Comparison of ENCODE assay signal across 1 cellular context in the genomic region with DNA sequence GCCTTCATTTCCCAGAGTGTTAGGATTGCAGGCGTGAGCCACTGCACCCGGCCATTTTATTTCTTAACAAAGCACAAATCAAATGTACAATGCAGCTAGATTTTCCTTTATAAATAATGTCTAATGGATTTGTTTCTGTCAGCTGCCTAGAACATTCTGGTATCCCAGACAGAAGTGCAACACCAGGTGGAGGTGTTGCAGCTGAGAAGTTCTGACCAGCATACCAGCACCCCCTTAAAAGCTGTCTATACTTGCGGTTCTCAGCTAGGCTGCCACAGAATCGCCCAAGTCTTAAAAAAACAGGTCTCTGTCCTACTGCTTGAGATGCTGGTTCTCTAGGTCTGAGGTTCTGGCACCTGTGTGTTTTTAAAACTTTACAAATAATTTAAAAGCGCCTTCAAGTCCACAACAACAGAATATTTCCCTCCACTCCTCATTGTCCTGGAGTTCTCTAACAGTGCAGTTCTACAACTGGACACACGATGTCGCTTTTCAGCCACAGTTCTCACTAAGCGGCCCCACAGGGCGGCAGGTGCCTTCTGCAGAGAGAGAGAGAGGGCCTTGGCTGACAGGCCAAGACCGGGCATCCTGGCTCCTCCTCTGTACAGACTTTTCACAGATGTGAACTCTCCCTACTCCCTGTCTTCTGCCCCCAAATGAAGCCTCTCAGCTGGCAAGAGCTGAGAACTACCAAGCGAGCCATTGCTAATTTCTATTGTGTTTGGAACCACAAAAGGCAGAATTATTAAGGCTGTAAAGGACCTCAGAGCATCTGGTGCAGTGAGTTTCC.
A peak's percentile ranks its signal among the peaks of the same experiment; 100 is the strongest.
TF ChIP-seq lines count a peak whose summit lies in the region.

No MANE protein-coding gene starts in this region.

TF ChIP-seq in HepG2, 621 proteins besides CTCF, POLR2A, EP300 and RAD21 (continued from another document and continues in another):
- TF ChIP-seq ASH2L (IDR thresholded peaks at IDR 0.05; ENCODE audit: insufficient read length, low read depth, low read length) (no peak), SOX6 (IDR thresholded peaks at IDR 0.05) (no peak), SOX6 (CRISPR knock-in tag; IDR thresholded peaks at IDR 0.05) (no peak; the same call in 1 of the 2 replicates), ZNF776 (CRISPR knock-in tag; IDR thresholded peaks at IDR 0.05) (no peak), PPARG (CRISPR knock-in tag; conservative IDR thresholded peaks at IDR 0.05) (no peak; the same call in 1 of the 2 replicates), DR1 (CRISPR knock-in tag; IDR thresholded peaks at IDR 0.05) (no peak), KLF6 (CRISPR knock-in tag; IDR thresholded peaks at IDR 0.05) (peak; percentile 59; the same call in 1 of the 2 replicates), ZNF367 (CRISPR knock-in tag; IDR thresholded peaks at IDR 0.05; ENCODE audit: borderline replicate concordance) (no peak), YEATS4 (CRISPR knock-in tag; IDR thresholded peaks at IDR 0.05; ENCODE audit: borderline replicate concordance) (no peak), HNF4G (IDR thresholded peaks at IDR 0.05; ENCODE audit: borderline replicate concordance, low read depth, low read length) (no peak), HNF4G (CRISPR knock-in tag; IDR thresholded peaks at IDR 0.05; ENCODE audit: borderline replicate concordance, low read depth) (no peak), REL (CRISPR knock-in tag; conservative IDR thresholded peaks at IDR 0.05) (no peak), ZNF136 (CRISPR knock-in tag; IDR thresholded peaks at IDR 0.05; ENCODE audit: low read depth) (0 out of 2 replicates have a peak, but pooled peaks have one; percentile 42), IKZF1 (IDR thresholded peaks at IDR 0.05) (no peak), ISX (CRISPR knock-in tag; conservative IDR thresholded peaks at IDR 0.05) (no peak), RELA (CRISPR knock-in tag; IDR thresholded peaks at IDR 0.05) (no peak), ZNF430 (CRISPR knock-in tag; IDR thresholded peaks at IDR 0.05) (no peak), SMARCE1 (IDR thresholded peaks at IDR 0.05; ENCODE audit: borderline replicate concordance) (no peak), SP4 (CRISPR knock-in tag; IDR thresholded peaks at IDR 0.05) (no peak), NFE2L2 (IDR thresholded peaks at IDR 0.05; ENCODE audit: low read length) (no peak), MIXL1 (CRISPR knock-in tag; IDR thresholded peaks at IDR 0.05) (peak; percentile 66; the same call in 1 of the 2 replicates), SAFB2 (CRISPR knock-in tag; IDR thresholded peaks at IDR 0.05; ENCODE audit: borderline replicate concordance, low read depth) (no peak), ZNF598 (CRISPR knock-in tag; IDR thresholded peaks at IDR 0.05; ENCODE audit: borderline replicate concordance) (no peak), STAT5B (CRISPR knock-in tag; IDR thresholded peaks at IDR 0.05) (0 out of 2 replicates have a peak, but pooled peaks have one; percentile 48), GFI1 (CRISPR knock-in tag; IDR thresholded peaks at IDR 0.05; ENCODE audit: borderline replicate concordance) (no peak), ZNF75D (CRISPR knock-in tag; IDR thresholded peaks at IDR 0.05; ENCODE audit: borderline replicate concordance) (no peak), MIER2 (CRISPR knock-in tag; IDR thresholded peaks at IDR 0.05) (0 out of 2 replicates have a peak, but pooled peaks have one; percentile 25)
- TF ChIP-seq, protein P1, sequence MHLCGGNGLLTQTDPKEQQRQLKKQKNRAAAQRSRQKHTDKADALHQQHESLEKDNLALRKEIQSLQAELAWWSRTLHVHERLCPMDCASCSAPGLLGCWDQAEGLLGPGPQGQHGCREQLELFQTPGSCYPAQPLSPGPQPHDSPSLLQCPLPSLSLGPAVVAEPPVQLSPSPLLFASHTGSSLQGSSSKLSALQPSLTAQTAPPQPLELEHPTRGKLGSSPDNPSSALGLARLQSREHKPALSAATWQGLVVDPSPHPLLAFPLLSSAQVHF (CRISPR knock-in tag; IDR thresholded peaks at IDR 0.05), result no peak
- TF ChIP-seq, protein P2, sequence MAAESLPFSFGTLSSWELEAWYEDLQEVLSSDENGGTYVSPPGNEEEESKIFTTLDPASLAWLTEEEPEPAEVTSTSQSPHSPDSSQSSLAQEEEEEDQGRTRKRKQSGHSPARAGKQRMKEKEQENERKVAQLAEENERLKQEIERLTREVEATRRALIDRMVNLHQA (CRISPR knock-in tag; IDR thresholded peaks at IDR 0.05), result no peak
- TF ChIP-seq, protein P3, sequence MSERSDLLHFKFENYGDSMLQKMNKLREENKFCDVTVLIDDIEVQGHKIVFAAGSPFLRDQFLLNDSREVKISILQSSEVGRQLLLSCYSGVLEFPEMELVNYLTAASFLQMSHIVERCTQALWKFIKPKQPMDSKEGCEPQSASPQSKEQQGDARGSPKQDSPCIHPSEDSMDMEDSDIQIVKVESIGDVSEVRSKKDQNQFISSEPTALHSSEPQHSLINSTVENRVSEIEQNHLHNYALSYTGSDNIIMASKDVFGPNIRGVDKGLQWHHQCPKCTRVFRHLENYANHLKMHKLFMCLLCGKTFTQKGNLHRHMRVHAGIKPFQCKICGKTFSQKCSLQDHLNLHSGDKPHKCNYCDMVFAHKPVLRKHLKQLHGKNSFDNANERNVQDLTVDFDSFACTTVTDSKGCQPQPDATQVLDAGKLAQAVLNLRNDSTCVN (CRISPR knock-in tag; IDR thresholded peaks at IDR 0.05; ENCODE audit: borderline replicate concordance), result 0 out of 2 replicates have a peak, but pooled peaks have one; percentile 37
- TF ChIP-seq, protein P4, sequence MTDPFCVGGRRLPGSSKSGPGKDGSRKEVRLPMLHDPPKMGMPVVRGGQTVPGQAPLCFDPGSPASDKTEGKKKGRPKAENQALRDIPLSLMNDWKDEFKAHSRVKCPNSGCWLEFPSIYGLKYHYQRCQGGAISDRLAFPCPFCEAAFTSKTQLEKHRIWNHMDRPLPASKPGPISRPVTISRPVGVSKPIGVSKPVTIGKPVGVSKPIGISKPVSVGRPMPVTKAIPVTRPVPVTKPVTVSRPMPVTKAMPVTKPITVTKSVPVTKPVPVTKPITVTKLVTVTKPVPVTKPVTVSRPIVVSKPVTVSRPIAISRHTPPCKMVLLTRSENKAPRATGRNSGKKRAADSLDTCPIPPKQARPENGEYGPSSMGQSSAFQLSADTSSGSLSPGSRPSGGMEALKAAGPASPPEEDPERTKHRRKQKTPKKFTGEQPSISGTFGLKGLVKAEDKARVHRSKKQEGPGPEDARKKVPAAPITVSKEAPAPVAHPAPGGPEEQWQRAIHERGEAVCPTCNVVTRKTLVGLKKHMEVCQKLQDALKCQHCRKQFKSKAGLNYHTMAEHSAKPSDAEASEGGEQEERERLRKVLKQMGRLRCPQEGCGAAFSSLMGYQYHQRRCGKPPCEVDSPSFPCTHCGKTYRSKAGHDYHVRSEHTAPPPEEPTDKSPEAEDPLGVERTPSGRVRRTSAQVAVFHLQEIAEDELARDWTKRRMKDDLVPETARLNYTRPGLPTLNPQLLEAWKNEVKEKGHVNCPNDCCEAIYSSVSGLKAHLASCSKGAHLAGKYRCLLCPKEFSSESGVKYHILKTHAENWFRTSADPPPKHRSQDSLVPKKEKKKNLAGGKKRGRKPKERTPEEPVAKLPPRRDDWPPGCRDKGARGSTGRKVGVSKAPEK (CRISPR knock-in tag; IDR thresholded peaks at IDR 0.05; ENCODE audit: borderline replicate concordance), result no peak
- TF ChIP-seq, protein P5, sequence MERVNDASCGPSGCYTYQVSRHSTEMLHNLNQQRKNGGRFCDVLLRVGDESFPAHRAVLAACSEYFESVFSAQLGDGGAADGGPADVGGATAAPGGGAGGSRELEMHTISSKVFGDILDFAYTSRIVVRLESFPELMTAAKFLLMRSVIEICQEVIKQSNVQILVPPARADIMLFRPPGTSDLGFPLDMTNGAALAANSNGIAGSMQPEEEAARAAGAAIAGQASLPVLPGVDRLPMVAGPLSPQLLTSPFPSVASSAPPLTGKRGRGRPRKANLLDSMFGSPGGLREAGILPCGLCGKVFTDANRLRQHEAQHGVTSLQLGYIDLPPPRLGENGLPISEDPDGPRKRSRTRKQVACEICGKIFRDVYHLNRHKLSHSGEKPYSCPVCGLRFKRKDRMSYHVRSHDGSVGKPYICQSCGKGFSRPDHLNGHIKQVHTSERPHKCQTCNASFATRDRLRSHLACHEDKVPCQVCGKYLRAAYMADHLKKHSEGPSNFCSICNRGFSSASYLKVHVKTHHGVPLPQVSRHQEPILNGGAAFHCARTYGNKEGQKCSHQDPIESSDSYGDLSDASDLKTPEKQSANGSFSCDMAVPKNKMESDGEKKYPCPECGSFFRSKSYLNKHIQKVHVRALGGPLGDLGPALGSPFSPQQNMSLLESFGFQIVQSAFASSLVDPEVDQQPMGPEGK (CRISPR knock-in tag; IDR thresholded peaks at IDR 0.05), result peak; percentile 53
- TF ChIP-seq, protein P6, sequence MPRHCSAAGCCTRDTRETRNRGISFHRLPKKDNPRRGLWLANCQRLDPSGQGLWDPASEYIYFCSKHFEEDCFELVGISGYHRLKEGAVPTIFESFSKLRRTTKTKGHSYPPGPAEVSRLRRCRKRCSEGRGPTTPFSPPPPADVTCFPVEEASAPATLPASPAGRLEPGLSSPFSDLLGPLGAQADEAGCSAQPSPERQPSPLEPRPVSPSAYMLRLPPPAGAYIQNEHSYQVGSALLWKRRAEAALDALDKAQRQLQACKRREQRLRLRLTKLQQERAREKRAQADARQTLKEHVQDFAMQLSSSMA (CRISPR knock-in tag; IDR thresholded peaks at IDR 0.05), result no peak
- TF ChIP-seq, protein P7, sequence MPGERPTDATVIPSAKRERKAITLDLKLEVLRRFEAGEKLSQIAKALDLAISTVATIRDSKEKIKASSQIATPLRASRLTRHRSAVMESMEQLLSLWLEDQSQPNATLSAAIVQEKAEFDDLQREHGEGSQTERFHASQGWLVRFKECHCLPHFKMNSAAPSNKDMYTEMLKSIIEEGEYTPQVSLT (CRISPR knock-in tag; IDR thresholded peaks at IDR 0.05; ENCODE audit: borderline replicate concordance, low read depth), result no peak
- TF ChIP-seq, protein P8, sequence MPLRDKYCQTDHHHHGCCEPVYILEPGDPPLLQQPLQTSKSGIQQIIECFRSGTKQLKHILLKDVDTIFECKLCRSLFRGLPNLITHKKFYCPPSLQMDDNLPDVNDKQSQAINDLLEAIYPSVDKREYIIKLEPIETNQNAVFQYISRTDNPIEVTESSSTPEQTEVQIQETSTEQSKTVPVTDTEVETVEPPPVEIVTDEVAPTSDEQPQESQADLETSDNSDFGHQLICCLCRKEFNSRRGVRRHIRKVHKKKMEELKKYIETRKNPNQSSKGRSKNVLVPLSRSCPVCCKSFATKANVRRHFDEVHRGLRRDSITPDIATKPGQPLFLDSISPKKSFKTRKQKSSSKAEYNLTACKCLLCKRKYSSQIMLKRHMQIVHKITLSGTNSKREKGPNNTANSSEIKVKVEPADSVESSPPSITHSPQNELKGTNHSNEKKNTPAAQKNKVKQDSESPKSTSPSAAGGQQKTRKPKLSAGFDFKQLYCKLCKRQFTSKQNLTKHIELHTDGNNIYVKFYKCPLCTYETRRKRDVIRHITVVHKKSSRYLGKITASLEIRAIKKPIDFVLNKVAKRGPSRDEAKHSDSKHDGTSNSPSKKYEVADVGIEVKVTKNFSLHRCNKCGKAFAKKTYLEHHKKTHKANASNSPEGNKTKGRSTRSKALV (CRISPR knock-in tag; IDR thresholded peaks at IDR 0.05), result 0 out of 2 replicates have a peak, but pooled peaks have one; percentile 44
- TF ChIP-seq, protein P9, sequence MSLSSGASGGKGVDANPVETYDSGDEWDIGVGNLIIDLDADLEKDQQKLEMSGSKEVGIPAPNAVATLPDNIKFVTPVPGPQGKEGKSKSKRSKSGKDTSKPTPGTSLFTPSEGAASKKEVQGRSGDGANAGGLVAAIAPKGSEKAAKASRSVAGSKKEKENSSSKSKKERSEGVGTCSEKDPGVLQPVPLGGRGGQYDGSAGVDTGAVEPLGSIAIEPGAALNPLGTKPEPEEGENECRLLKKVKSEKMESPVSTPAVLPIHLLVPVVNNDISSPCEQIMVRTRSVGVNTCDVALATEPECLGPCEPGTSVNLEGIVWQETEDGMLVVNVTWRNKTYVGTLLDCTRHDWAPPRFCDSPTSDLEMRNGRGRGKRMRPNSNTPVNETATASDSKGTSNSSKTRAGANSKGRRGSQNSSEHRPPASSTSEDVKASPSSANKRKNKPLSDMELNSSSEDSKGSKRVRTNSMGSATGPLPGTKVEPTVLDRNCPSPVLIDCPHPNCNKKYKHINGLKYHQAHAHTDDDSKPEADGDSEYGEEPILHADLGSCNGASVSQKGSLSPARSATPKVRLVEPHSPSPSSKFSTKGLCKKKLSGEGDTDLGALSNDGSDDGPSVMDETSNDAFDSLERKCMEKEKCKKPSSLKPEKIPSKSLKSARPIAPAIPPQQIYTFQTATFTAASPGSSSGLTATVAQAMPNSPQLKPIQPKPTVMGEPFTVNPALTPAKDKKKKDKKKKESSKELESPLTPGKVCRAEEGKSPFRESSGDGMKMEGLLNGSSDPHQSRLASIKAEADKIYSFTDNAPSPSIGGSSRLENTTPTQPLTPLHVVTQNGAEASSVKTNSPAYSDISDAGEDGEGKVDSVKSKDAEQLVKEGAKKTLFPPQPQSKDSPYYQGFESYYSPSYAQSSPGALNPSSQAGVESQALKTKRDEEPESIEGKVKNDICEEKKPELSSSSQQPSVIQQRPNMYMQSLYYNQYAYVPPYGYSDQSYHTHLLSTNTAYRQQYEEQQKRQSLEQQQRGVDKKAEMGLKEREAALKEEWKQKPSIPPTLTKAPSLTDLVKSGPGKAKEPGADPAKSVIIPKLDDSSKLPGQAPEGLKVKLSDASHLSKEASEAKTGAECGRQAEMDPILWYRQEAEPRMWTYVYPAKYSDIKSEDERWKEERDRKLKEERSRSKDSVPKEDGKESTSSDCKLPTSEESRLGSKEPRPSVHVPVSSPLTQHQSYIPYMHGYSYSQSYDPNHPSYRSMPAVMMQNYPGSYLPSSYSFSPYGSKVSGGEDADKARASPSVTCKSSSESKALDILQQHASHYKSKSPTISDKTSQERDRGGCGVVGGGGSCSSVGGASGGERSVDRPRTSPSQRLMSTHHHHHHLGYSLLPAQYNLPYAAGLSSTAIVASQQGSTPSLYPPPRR (CRISPR knock-in tag; IDR thresholded peaks at IDR 0.05; ENCODE audit: borderline replicate concordance), result no peak
- TF ChIP-seq, protein P10, sequence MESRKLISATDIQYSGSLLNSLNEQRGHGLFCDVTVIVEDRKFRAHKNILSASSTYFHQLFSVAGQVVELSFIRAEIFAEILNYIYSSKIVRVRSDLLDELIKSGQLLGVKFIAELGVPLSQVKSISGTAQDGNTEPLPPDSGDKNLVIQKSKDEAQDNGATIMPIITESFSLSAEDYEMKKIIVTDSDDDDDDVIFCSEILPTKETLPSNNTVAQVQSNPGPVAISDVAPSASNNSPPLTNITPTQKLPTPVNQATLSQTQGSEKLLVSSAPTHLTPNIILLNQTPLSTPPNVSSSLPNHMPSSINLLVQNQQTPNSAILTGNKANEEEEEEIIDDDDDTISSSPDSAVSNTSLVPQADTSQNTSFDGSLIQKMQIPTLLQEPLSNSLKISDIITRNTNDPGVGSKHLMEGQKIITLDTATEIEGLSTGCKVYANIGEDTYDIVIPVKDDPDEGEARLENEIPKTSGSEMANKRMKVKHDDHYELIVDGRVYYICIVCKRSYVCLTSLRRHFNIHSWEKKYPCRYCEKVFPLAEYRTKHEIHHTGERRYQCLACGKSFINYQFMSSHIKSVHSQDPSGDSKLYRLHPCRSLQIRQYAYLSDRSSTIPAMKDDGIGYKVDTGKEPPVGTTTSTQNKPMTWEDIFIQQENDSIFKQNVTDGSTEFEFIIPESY (CRISPR knock-in tag; IDR thresholded peaks at IDR 0.05), result no peak
- TF ChIP-seq, protein P11, sequence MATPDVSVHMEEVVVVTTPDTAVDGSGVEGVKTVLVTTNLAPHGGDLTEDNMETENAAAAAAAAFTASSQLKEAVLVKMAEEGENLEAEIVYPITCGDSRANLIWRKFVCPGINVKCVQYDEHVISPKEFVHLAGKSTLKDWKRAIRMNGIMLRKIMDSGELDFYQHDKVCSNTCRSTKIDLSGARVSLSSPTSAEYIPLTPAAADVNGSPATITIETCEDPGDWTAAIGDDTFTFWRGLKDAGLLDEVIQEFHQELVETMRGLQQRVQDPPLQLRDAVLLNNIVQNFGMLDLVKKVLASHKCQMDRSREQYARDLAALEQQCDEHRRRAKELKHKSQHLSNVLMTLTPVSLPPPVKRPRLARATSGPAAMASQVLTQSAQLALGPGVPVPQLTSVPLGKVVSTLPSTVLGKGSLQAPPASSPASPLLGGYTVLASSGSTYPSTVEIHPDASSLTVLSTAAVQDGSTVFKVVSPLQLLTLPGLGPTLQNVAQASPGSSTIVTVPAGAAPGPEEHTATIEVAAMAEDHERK (CRISPR knock-in tag; IDR thresholded peaks at IDR 0.05; ENCODE audit: low read depth), result no peak
